In the genomic region with DNA sequence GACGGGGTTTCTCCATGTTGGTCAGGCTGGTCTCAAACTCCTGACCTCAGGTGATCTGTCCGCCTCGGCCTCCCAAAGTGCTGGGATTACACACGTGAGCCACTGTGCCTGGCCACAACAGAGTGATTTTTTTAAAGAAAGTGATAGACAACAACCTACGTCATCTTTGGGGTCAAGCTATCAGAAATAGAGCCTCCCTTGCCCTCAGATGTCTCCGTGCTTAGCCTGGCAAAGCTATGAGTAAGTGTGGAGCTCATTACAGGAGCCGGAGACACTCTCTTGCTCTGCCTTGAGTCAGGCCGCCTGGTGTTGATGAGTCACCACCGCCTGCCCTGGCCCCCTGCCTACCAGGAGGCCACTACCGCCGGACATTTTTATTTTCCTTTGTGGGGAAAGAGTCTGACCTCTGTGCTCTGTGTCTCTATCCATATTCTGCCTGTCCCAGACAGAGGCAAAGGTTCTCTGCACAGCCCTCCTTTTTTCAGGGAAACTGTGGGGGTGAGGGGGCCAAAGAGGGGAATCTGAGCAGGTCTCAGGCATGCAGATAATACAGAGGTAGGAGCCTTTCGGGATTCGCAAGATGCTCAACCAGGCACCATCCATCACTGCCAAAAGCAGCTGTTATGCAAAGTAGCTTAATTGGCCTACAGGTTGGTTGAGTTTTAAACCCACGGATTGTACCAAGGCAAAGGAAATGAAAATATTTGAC, we compare ENCODE assay signal across 8 cellular contexts.
DNase-seq lines count a peak whose midpoint lies in the region; ATAC-seq and TF ChIP-seq lines count a peak whose summit lies in the region.

No MANE protein-coding gene starts in this region.

- DNase-seq in DMS53 treated with DMSO at 0.1 percent for 48 hours (lab: John Stamatoyannopoulos, UW; ENCODE audit: unreplicated experiment) (peak; percentile 81), NCI-H82 (lab: John Stamatoyannopoulos, UW) (peak; percentile 68), medulla oblongata (ENCODE audit: extremely low spot score) (peak; percentile 34), natural killer cell (no peak), NCI-H1092 (lab: John Stamatoyannopoulos, UW) (no peak)
- no peak for DNase-seq in activated effector memory CD4-positive, alpha-beta T cell treated with anti-CD3 and anti-CD28 coated beads, Interleukin-2, amount 50 U/mL, for 16 hours

- no peak for TF ChIP-seq CTCF in natural killer cell (IDR thresholded peaks at IDR 0.05)

- no peaks in the 10 kb centered on the region for H3K36me3 Mint-ChIP-seq in dendritic cell treated with granulocyte-macrophage colony-stimulating factor and Interleukin-4, amounts not matched to agents 40 ng/mL and 50 ng/mL, for 4 days (ENCODE audit: low read depth)
- H3K36me3 Mint-ChIP-seq in natural killer cell, result no peaks in the 10 kb centered on the region

- ATAC-seq in HG02938 (IDR thresholded peaks at IDR 0.05; ENCODE audit: unreplicated experiment) (no peak), natural killer cell (no peak)

- H3K9me3 Mint-ChIP-seq in dendritic cell treated with granulocyte-macrophage colony-stimulating factor and Interleukin-4, amounts not matched to agents 40 ng/mL and 50 ng/mL, for 4 days, result no peaks in the 10 kb centered on the region
- H3K9me3 Mint-ChIP-seq in natural killer cell, result no peaks in the 10 kb centered on the region

- H3K27ac Mint-ChIP-seq in dendritic cell treated with granulocyte-macrophage colony-stimulating factor and Interleukin-4, amounts not matched to agents 40 ng/mL and 50 ng/mL, for 4 days, result peak overlapping the region; percentile 18
- no peak overlapping the region for H3K27ac Mint-ChIP-seq in natural killer cell

- H3K4me1 Mint-ChIP-seq in dendritic cell treated with granulocyte-macrophage colony-stimulating factor and Interleukin-4, amounts not matched to agents 40 ng/mL and 50 ng/mL, for 4 days (ENCODE audit: low read depth), result peaks cover 32% of the 10 kb centered on the region
- H3K4me1 Mint-ChIP-seq in natural killer cell, result no peaks in the 10 kb centered on the region

- intact Hi-C loops in dendritic cell treated with granulocyte-macrophage colony-stimulating factor and Interleukin-4, amounts not matched to agents 40 ng/mL and 50 ng/mL, for 4 days (cut with micrococcal nuclease), result no loop called here
- intact Hi-C loops in natural killer cell (cut with micrococcal nuclease), result no loop called here

- H3K27me3 Mint-ChIP-seq in dendritic cell treated with granulocyte-macrophage colony-stimulating factor and Interleukin-4, amounts not matched to agents 40 ng/mL and 50 ng/mL, for 4 days, result peaks cover 5% of the 10 kb centered on the region
- peaks cover 7 to 11% of the 10 kb centered on the region in 2 donors for H3K27me3 Mint-ChIP-seq in natural killer cell (ENCODE audit: low read depth in 2 of 2)

- H3K4me3 Mint-ChIP-seq in dendritic cell treated with granulocyte-macrophage colony-stimulating factor and Interleukin-4, amounts not matched to agents 40 ng/mL and 50 ng/mL, for 4 days, result no peak overlapping the region
- H3K4me3 Mint-ChIP-seq in natural killer cell, result no peak overlapping the region

Comparison
In these comparisons a context has a peak if more than half of its experiments do, and no peak if none do; other contexts are left out.
1. DNase-seq: peak in DMS53 treated with DMSO at 0.1 percent for 48 hours (single experiment), NCI-H82 (single experiment) and medulla oblongata (single experiment); none in natural killer cell (single experiment), NCI-H1092 (single experiment) and activated effector memory CD4-positive, alpha-beta T cell treated with anti-CD3 and anti-CD28 coated beads, Interleukin-2, amount 50 U/mL, for 16 hours (single experiment).